18 cellular contexts compared by ENCODE assay signal in genomic region chr4:76958891-76959290, GRCh38. TPM values are rescaled to one million over a fixed set of nuclear protein-coding genes. Genes with fewer than 3 reads are reported as not detected.
DNase-seq lines count a peak whose midpoint lies in the region; ATAC-seq, FAIRE-seq and TF ChIP-seq lines count a peak whose summit lies in the region.
"Had no signal": no experiment of that assay in that cellular context is flagged by ENCODE, and none has a peak within 500 bp of the region (broad histone marks: within the 10 kb centered on the region; RNA-seq: fewer than 3 reads in every experiment).

No MANE protein-coding gene starts in this region.

- H3K4me3 Mint-ChIP-seq in HFFc6 (no peak overlapping the region), glutamatergic neuron (ENCODE audit: unreplicated experiment) (no peak overlapping the region), type B pancreatic cell (no peak overlapping the region)
- H3K4me3 Mint-ChIP-seq in activated T-helper 17 cell treated with anti-CD3 and anti-CD28 coated beads, Interleukin-2, amount 50 U/mL, for 72 hours = no peak overlapping the region
- H3K4me3 Mint-ChIP-seq: CD4-positive, CD25-positive, alpha-beta regulatory T cell; CD8-positive, alpha-beta T cell had no signal

- DNase-seq in GM19239 (ENCODE audit: insufficient read length, low spot score) = no peak
- DNase-seq in HFFc6 = no peak
- DNase-seq in glutamatergic neuron = no peak
- DNase-seq in type B pancreatic cell (ENCODE audit: extremely low spot score, unreplicated experiment) = no peak
- no peak for DNase-seq in CD1c-positive myeloid dendritic cell (ENCODE audit: extremely low spot score)
- DNase-seq in GM10266 (ENCODE audit: extremely low spot score) = no peak
- DNase-seq: C1 segment of cervical spinal cord; Caco-2; CD4-positive, CD25-positive, alpha-beta regulatory T cell; CD8-positive, alpha-beta T cell; DMS153; DND-41; GOT3; HCEC 1CT had no signal

- H3K27ac Mint-ChIP-seq in HFFc6 (peak overlapping the region; percentile 53; the same call in 1 of the 2 replicates), glutamatergic neuron (ENCODE audit: unreplicated experiment) (peak overlapping the region; percentile 49), type B pancreatic cell (no peak overlapping the region)
- H3K27ac Mint-ChIP-seq in activated T-helper 17 cell treated with anti-CD3 and anti-CD28 coated beads, Interleukin-2, amount 50 U/mL, for 72 hours = no peak overlapping the region
- H3K27ac Mint-ChIP-seq: CD4-positive, CD25-positive, alpha-beta regulatory T cell; CD8-positive, alpha-beta T cell had no signal

- no peaks in the 10 kb centered on the region; the same call in 1 of the 2 replicates for H3K9me3 Mint-ChIP-seq in HFFc6
- H3K9me3 Mint-ChIP-seq in glutamatergic neuron (ENCODE audit: unreplicated experiment) = peaks cover 15% of the 10 kb centered on the region
- H3K9me3 Mint-ChIP-seq in type B pancreatic cell = peaks cover 9% of the 10 kb centered on the region
- no peaks in the 10 kb centered on the region for H3K9me3 Mint-ChIP-seq in activated T-helper 17 cell treated with anti-CD3 and anti-CD28 coated beads, Interleukin-2, amount 50 U/mL, for 72 hours
- H3K9me3 Mint-ChIP-seq: CD4-positive, CD25-positive, alpha-beta regulatory T cell; CD8-positive, alpha-beta T cell had no signal

- H3K4me1 Mint-ChIP-seq in HFFc6 (ENCODE audit: low read depth) (peaks cover 92% of the 10 kb centered on the region), glutamatergic neuron (ENCODE audit: low read depth, unreplicated experiment) (peaks cover 74% of the 10 kb centered on the region), type B pancreatic cell (ENCODE audit: unreplicated experiment) (peaks cover 48% of the 10 kb centered on the region)
- H3K4me1 Mint-ChIP-seq in activated T-helper 17 cell treated with anti-CD3 and anti-CD28 coated beads, Interleukin-2, amount 50 U/mL, for 72 hours = peaks cover 5% of the 10 kb centered on the region

- ATAC-seq in activated T-helper 17 cell treated with anti-CD3 and anti-CD28 coated beads, Interleukin-2, amount 50 U/mL, for 72 hours (replicated peaks) = no peak
- ATAC-seq: CD8-positive, alpha-beta T cell; GM12878 had no signal

- peaks cover 79% of the 10 kb centered on the region for H3K36me3 Mint-ChIP-seq in HFFc6 (ENCODE audit: low read depth)
- H3K36me3 Mint-ChIP-seq in glutamatergic neuron (ENCODE audit: unreplicated experiment) = no peaks in the 10 kb centered on the region
- peaks cover 37% of the 10 kb centered on the region for H3K36me3 Mint-ChIP-seq in type B pancreatic cell
- no peaks in the 10 kb centered on the region for H3K36me3 Mint-ChIP-seq in activated T-helper 17 cell treated with anti-CD3 and anti-CD28 coated beads, Interleukin-2, amount 50 U/mL, for 72 hours (ENCODE audit: low read depth)

- H3K27me3 Mint-ChIP-seq in HFFc6 (ENCODE audit: insufficient read depth) (peaks cover 8% of the 10 kb centered on the region), glutamatergic neuron (ENCODE audit: unreplicated experiment) (peaks cover 5% of the 10 kb centered on the region), type B pancreatic cell (no peaks in the 10 kb centered on the region)
- no peaks in the 10 kb centered on the region for H3K27me3 Mint-ChIP-seq in activated T-helper 17 cell treated with anti-CD3 and anti-CD28 coated beads, Interleukin-2, amount 50 U/mL, for 72 hours
- H3K27me3 Mint-ChIP-seq: CD4-positive, CD25-positive, alpha-beta regulatory T cell had no signal

- no peak for TF ChIP-seq CTCF in HFFc6 (IDR thresholded peaks at IDR 0.05)
- TF ChIP-seq CTCF in glutamatergic neuron (IDR thresholded peaks at IDR 0.05; ENCODE audit: partially characterized antibody, unreplicated experiment) = no peak
- peak; percentile 27 for TF ChIP-seq CTCF in type B pancreatic cell (conservative IDR thresholded peaks at IDR 0.05)
- TF ChIP-seq CTCF in GM10266 (IDR thresholded peaks at IDR 0.05; ENCODE audit: control insufficient read depth, insufficient read depth, low read depth, missing control alignments) = no peak

- peak; percentile 28 for FAIRE-seq in GM19239 (lab: Jason Lieb, UNC)
- FAIRE-seq: G401.6, GM12878, H54 had no signal

RNA-seq across cellular contexts. Expression of gene SEPTIN11, which starts 9.3 kb away (rescaled TPM):
- 100 to 1,000 TPM; 563 to 907 (median 620) TPM for total RNA-seq in HFFc6 (2021; fragmentation: NEBNext Ultra II Directional; extraction: Animal tissue kit (Norgen Biotek cat#: 25700))
- total RNA-seq in glutamatergic neuron (ENCODE audit: unreplicated experiment) (422 TPM), type B pancreatic cell (ENCODE audit: low replicate concordance) (46.7 and 149 TPM in 2 replicates)
- 10 to 100 TPM; 20.0 to 55.1 TPM for total RNA-seq in activated T-helper 17 cell treated with anti-CD3 and anti-CD28 coated beads, Interleukin-2, amount 50 U/mL, for 72 hours

Comparison
In these comparisons a context has a peak if more than half of its experiments do, and no peak if none do; other contexts are left out.
1. H3K27ac Mint-ChIP-seq: peak in HFFc6 (single experiment) and glutamatergic neuron (single experiment); none in type B pancreatic cell (single experiment) and activated T-helper 17 cell treated with anti-CD3 and anti-CD28 coated beads, Interleukin-2, amount 50 U/mL, for 72 hours (single experiment).